8 cellular contexts compared by ENCODE assay signal in the genomic region with DNA sequence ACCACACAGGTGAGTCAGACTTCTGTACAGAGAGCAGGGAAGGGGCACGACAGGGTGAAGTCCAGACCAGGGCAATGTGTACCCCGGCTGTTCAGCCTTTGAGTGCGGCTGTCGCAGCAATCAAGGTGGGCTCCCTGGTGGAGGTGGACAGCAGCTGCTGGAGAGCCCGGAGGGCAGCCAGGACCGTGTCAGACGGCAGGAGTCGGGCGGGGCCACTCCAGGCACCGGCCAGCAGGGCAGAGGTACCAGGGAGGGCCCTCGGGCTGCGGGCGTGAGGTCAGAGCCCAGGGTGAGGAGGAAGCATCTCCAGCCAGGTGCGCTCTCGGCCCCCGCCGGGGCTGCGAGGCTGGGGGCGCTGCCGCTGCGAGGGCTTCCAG.
DNase-seq lines count a peak whose midpoint lies in the region; TF ChIP-seq lines count a peak whose summit lies in the region.

No MANE protein-coding gene starts in this region.

- H3K27me3 Mint-ChIP-seq in stimulated activated naive CD8-positive, alpha-beta T cell treated with anti-CD3 and anti-CD28 coated beads, Interleukin-15, Interleukin-2, amounts not matched to agents 100 ng/mL and 50 ng/mL, for 24 hours, result no peaks in the 10 kb centered on the region

- H3K4me1 Mint-ChIP-seq in stimulated activated naive CD8-positive, alpha-beta T cell treated with anti-CD3 and anti-CD28 coated beads, Interleukin-15, Interleukin-2, amounts not matched to agents 100 ng/mL and 50 ng/mL, for 24 hours (ENCODE audit: low read depth), result peaks cover 24% of the 10 kb centered on the region

- no peaks in the 10 kb centered on the region; the same call in 1 of the 2 replicates for H3K27me3 ChIP-seq in HUES6 (ENCODE audit: control insufficient read depth, insufficient read depth, low read length)

- H3K4me3 ChIP-seq in HUES6 (ENCODE audit: low read depth, low read length), result peak overlapping the region; percentile 90

- in situ Hi-C loops in GM13976 (cut with MboI; ENCODE audit: low sequenced_read_pairs, unreplicated experiment), result no loop called here

- H3K36me3 Mint-ChIP-seq in stimulated activated naive CD8-positive, alpha-beta T cell treated with anti-CD3 and anti-CD28 coated beads, Interleukin-15, Interleukin-2, amounts not matched to agents 100 ng/mL and 50 ng/mL, for 24 hours (ENCODE audit: low read depth), result peaks cover 28% of the 10 kb centered on the region

- peak overlapping the region; percentile 93 for H3K27ac Mint-ChIP-seq in stimulated activated naive CD8-positive, alpha-beta T cell treated with anti-CD3 and anti-CD28 coated beads, Interleukin-15, Interleukin-2, amounts not matched to agents 100 ng/mL and 50 ng/mL, for 24 hours

- peak overlapping the region; percentile 87 for H3K4me3 Mint-ChIP-seq in stimulated activated naive CD8-positive, alpha-beta T cell treated with anti-CD3 and anti-CD28 coated beads, Interleukin-15, Interleukin-2, amounts not matched to agents 100 ng/mL and 50 ng/mL, for 24 hours

- TF ChIP-seq CTCF in GM13976 (IDR thresholded peaks at IDR 0.05; ENCODE audit: borderline replicate concordance, control extremely low read depth, extremely low read depth, insufficient read depth, missing control alignments), result no peak

- no peaks in the 10 kb centered on the region for H3K9me3 Mint-ChIP-seq in stimulated activated naive CD8-positive, alpha-beta T cell treated with anti-CD3 and anti-CD28 coated beads, Interleukin-15, Interleukin-2, amounts not matched to agents 100 ng/mL and 50 ng/mL, for 24 hours

- H3K9me3 ChIP-seq in HUES6 (ENCODE audit: control insufficient read depth, insufficient read depth, low read depth, low read length), result no peaks in the 10 kb centered on the region

- peak overlapping the region; percentile 48; the same call in 1 of the 2 replicates for H3K27ac ChIP-seq in HUES6 (ENCODE audit: low read depth, low read length)
- peak overlapping the region; percentile 84 for H3K27ac ChIP-seq in angular gyrus (ENCODE audit: low read depth, low read length)

- H3K4me1 ChIP-seq in HUES6 (ENCODE audit: control insufficient read depth, insufficient read depth, low read length), result peaks cover 21% of the 10 kb centered on the region

- DNase-seq in activated CD4-positive, alpha-beta T cell treated with anti-CD3 and anti-CD28 coated beads for 48 hours, result peak; percentile 60
- DNase-seq in activated CD4-positive, alpha-beta T cell treated with anti-CD3 and anti-CD28 coated beads for 4 hours, result no peak
- DNase-seq in iPS-NIHi11 (ENCODE audit: low spot score), result peak; percentile 73
- DNase-seq in GM13976 (ENCODE audit: low spot score), result no peak
- DNase-seq in NCI-H345 (lab: John Stamatoyannopoulos, UW), result no peak

- H3K36me3 ChIP-seq in HUES6 (ENCODE audit: control insufficient read depth, insufficient read depth, low read length), result peaks cover 22% of the 10 kb centered on the region

- peak overlapping the region; percentile 58 for H3K9ac ChIP-seq in HUES6 (ENCODE audit: low read length)

Comparison
In these comparisons a context has a peak if more than half of its experiments do, and no peak if none do; other contexts are left out.
1. DNase-seq: peak in activated CD4-positive, alpha-beta T cell treated with anti-CD3 and anti-CD28 coated beads for 48 hours (single experiment) and iPS-NIHi11 (single experiment); none in activated CD4-positive, alpha-beta T cell treated with anti-CD3 and anti-CD28 coated beads for 4 hours (0 of 2), GM13976 (single experiment) and NCI-H345 (single experiment).